In the genomic region with DNA sequence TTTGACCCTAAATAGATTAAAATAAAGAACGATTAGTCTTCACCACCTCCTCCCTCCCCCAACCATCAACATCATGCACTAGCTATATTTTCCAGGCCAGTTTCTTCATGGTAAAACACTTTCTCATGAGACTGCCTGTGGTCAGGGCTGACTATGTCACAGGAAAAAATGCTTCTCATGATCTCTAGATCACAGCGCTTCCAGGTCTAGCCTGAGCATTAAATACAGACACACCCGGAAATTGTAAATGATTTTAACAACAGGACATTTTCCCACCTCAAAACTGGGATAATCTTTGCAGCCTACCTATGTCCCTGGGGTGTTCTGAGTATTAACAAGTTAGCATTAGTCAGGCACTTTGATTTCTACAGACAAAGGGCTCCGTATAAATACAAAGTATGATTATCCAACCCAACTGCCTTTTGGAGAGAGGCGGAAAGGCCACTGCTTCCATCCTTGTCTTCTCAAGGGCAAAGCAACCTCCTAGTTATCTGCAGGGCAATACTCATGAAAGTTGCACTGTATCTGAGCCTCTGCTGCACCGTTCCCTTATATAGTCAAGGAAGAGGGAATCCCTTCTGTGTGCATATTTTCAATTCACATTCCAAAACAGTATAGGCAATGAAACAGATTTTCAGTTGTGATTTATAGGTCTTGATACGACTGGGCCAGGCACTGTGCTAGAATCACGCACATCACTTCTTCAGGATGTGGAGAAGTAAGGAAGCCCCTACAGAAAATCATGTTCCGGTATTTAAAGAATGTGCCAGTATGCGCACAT, we compare ENCODE assay signal across 9 cellular contexts.
DNase-seq lines count a peak whose midpoint lies in the region; ATAC-seq and TF ChIP-seq lines count a peak whose summit lies in the region.
"Had no signal": no experiment of that assay in that cellular context is flagged by ENCODE, and none has a peak within 500 bp of the region (broad histone marks: within the 10 kb centered on the region; RNA-seq: fewer than 3 reads in every experiment).

No MANE protein-coding gene starts in this region.

- H3K4me1 ChIP-seq in HUES48 (ENCODE audit: control insufficient read depth, insufficient read depth, low read length): peaks cover 61% of the 10 kb centered on the region

- H3K36me3 ChIP-seq in HUES48 (ENCODE audit: control insufficient read depth, insufficient read depth, low read length): no peaks in the 10 kb centered on the region

- H3K27me3 Mint-ChIP-seq in activated CD8-positive, alpha-beta T cell treated with anti-CD3 and anti-CD28 coated beads for 36 hours: no peaks in the 10 kb centered on the region

- CTCF ChIA-PET in activated CD8-positive, alpha-beta T cell treated with anti-CD3 and anti-CD28 coated beads for 36 hours (lab: Charles Lee): interaction anchor here (1.0 kb wide), 1 partner anchor 32 kb away, joined by 3 read pairs; no protein-coding TSS in a partner anchor

- peak overlapping the region; percentile 93 for H3K27ac Mint-ChIP-seq in activated CD8-positive, alpha-beta T cell treated with anti-CD3 and anti-CD28 coated beads for 36 hours

- H3K4me3 Mint-ChIP-seq in activated CD8-positive, alpha-beta T cell treated with anti-CD3 and anti-CD28 coated beads for 36 hours: peak overlapping the region; percentile 77

- H3K36me3 Mint-ChIP-seq in activated CD8-positive, alpha-beta T cell treated with anti-CD3 and anti-CD28 coated beads for 36 hours (ENCODE audit: low read depth): peaks cover 30% of the 10 kb centered on the region

- intact Hi-C loops in activated CD8-positive, alpha-beta T cell treated with anti-CD3 and anti-CD28 coated beads for 36 hours (cut with micrococcal nuclease): loop anchor here (2.0 to 10.0 kb wide), 5 partner anchors 41 to 455 kb away; a partner anchor contains a TSS

- H3K9me3 ChIP-seq in HUES48 (ENCODE audit: control insufficient read depth, insufficient read depth, low read length): no peaks in the 10 kb centered on the region

- H3K4me1 Mint-ChIP-seq in activated CD8-positive, alpha-beta T cell treated with anti-CD3 and anti-CD28 coated beads for 36 hours (ENCODE audit: low read depth): peaks cover 67% of the 10 kb centered on the region

- H3K4me3 ChIP-seq in HUES48 (ENCODE audit: low read depth, low read length) (no peak overlapping the region; the same call in 1 of the 2 replicates), fibroblast of villous mesenchyme (ENCODE audit: low read depth, low read length) (peak overlapping the region; percentile 70)

- no peaks in the 10 kb centered on the region for H3K9me3 Mint-ChIP-seq in activated CD8-positive, alpha-beta T cell treated with anti-CD3 and anti-CD28 coated beads for 36 hours

- H3K27ac ChIP-seq in HUES48 (ENCODE audit: low read depth, low read length): peak overlapping the region; percentile 24

- TF ChIP-seq CTCF in activated CD8-positive, alpha-beta T cell treated with anti-CD3 and anti-CD28 coated beads for 36 hours (IDR thresholded peaks at IDR 0.05): no peak
- TF ChIP-seq CTCF in fibroblast of villous mesenchyme (IDR thresholded peaks at IDR 0.05; ENCODE audit: insufficient read depth, low read depth, low read length): no peak

- H3K27me3 ChIP-seq in HUES48 (ENCODE audit: control insufficient read depth, insufficient read depth, low read length): no peaks in the 10 kb centered on the region

- DNase-seq in activated CD8-positive, alpha-beta T cell treated with anti-CD3 and anti-CD28 coated beads for 36 hours: peak; percentile 78
- peak; percentile 79 for DNase-seq in fibroblast of villous mesenchyme (ENCODE audit: low read depth)
- DNase-seq in stimulated activated CD8-positive, alpha-beta memory T cell treated with anti-CD3 and anti-CD28 coated beads, Interleukin-7, amount 100 ng/mL, for 4 hours (ENCODE audit: low read depth in 2 of 2): peak; percentile 28 to 44
- DNase-seq in NCI-H446 (lab: John Stamatoyannopoulos, UW): no peak
- DNase-seq in activated gamma-delta T cell treated with Interleukin-2 at 50 U/mL for 16 hours: no peak
- no peak for DNase-seq in left lobe of liver (ENCODE audit: low spot score)
- DNase-seq: amygdala had no signal

- peak; percentile 54 for ATAC-seq in activated CD8-positive, alpha-beta T cell treated with anti-CD3 and anti-CD28 coated beads for 36 hours
- ATAC-seq in HG03095 (IDR thresholded peaks at IDR 0.05; ENCODE audit: unreplicated experiment) (no peak), left lobe of liver (no peak)

- H3K9ac ChIP-seq in HUES48 (ENCODE audit: low read depth, low read length): peak overlapping the region; percentile 43; the same call in 1 of the 2 replicates

- POLR2A ChIA-PET in activated CD8-positive, alpha-beta T cell treated with anti-CD3 and anti-CD28 coated beads for 36 hours (lab: Charles Lee): interaction anchor here (1.0 to 4.8 kb wide), 10 partner anchors 15 to 175 kb away, joined by 3 to 68 read pairs (median 4); no protein-coding TSS in a partner anchor

Comparison
In these comparisons a context has a peak if more than half of its experiments do, and no peak if none do; other contexts are left out.
1. DNase-seq: peak in activated CD8-positive, alpha-beta T cell treated with anti-CD3 and anti-CD28 coated beads for 36 hours (single experiment), fibroblast of villous mesenchyme (single experiment) and stimulated activated CD8-positive, alpha-beta memory T cell treated with anti-CD3 and anti-CD28 coated beads, Interleukin-7, amount 100 ng/mL, for 4 hours (2 of 2); none in NCI-H446 (0 of 2), activated gamma-delta T cell treated with Interleukin-2 at 50 U/mL for 16 hours (single experiment) and left lobe of liver (single experiment).